ENCODE assay signal across 9 cellular contexts in the genomic region with DNA sequence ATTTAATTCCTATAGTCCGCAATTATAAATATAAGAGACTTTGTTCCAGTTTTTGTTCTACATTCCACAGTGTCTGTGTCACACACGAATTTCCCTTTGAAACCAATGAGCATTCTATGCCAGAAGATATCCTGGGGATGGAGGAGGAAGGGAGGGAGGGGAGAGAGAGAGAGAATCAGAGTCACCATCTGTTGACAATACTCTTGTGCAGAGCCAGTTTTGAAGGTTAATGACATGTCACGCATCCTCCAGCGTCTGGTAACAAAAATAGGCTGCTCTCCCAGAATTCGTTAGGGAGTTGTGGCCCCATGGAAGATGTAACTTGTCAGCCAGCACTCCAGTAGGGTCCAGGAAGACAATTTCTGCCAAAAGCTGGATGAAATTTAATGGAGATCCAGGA.
DNase-seq lines count a peak whose midpoint lies in the region; ATAC-seq and TF ChIP-seq lines count a peak whose summit lies in the region.
"Had no signal": no experiment of that assay in that cellular context is flagged by ENCODE, and none has a peak within 500 bp of the region (broad histone marks: within the 10 kb centered on the region; RNA-seq: fewer than 3 reads in every experiment).

No MANE protein-coding gene starts in this region.

- no peaks in the 10 kb centered on the region for H3K36me3 Mint-ChIP-seq in osteocyte (ENCODE audit: unreplicated experiment)
- no peaks in the 10 kb centered on the region for H3K36me3 Mint-ChIP-seq in stimulated activated effector memory CD8-positive, alpha-beta T cell treated with anti-CD3 and anti-CD28 coated beads, Interleukin-12 subunit alpha, Interleukin-12 subunit beta, amount 100 ng/mL, for 72 hours

- H3K4me1 Mint-ChIP-seq in osteocyte (ENCODE audit: unreplicated experiment) = peaks cover 58% of the 10 kb centered on the region
- peaks cover 15% of the 10 kb centered on the region for H3K4me1 Mint-ChIP-seq in stimulated activated effector memory CD8-positive, alpha-beta T cell treated with anti-CD3 and anti-CD28 coated beads, Interleukin-12 subunit alpha, Interleukin-12 subunit beta, amount 100 ng/mL, for 72 hours

- H3K9me3 Mint-ChIP-seq in osteocyte (ENCODE audit: unreplicated experiment) = no peaks in the 10 kb centered on the region
- H3K9me3 Mint-ChIP-seq in stimulated activated effector memory CD8-positive, alpha-beta T cell treated with anti-CD3 and anti-CD28 coated beads, Interleukin-12 subunit alpha, Interleukin-12 subunit beta, amount 100 ng/mL, for 72 hours = peaks cover 3% of the 10 kb centered on the region

- H3K27ac ChIP-seq in epithelial cell of prostate = peak overlapping the region; percentile 99

- H3K4me3 Mint-ChIP-seq in osteocyte (ENCODE audit: unreplicated experiment) = no peak overlapping the region
- no peak overlapping the region for H3K4me3 Mint-ChIP-seq in stimulated activated effector memory CD8-positive, alpha-beta T cell treated with anti-CD3 and anti-CD28 coated beads, Interleukin-12 subunit alpha, Interleukin-12 subunit beta, amount 100 ng/mL, for 72 hours

- TF ChIP-seq CTCF in osteocyte (IDR thresholded peaks at IDR 0.05) = no peak

- ATAC-seq in GM19023 (IDR thresholded peaks at IDR 0.05; ENCODE audit: unreplicated experiment) = no peak
- no peak for ATAC-seq in stimulated activated effector memory CD8-positive, alpha-beta T cell treated with anti-CD3 and anti-CD28 coated beads, Interleukin-12 subunit alpha, Interleukin-12 subunit beta, amount 100 ng/mL, for 72 hours
- no peak for ATAC-seq in HG03097 (IDR thresholded peaks at IDR 0.05; ENCODE audit: low FRiP score, unreplicated experiment)

- H3K27ac Mint-ChIP-seq in osteocyte (ENCODE audit: unreplicated experiment) = peak overlapping the region; percentile 89
- no peak overlapping the region for H3K27ac Mint-ChIP-seq in stimulated activated effector memory CD8-positive, alpha-beta T cell treated with anti-CD3 and anti-CD28 coated beads, Interleukin-12 subunit alpha, Interleukin-12 subunit beta, amount 100 ng/mL, for 72 hours

- peak; percentile 93 for DNase-seq in EH (ENCODE audit: low read depth)
- DNase-seq in NCI-H510A treated with DMSO at 0.1 percent for 48 hours (lab: John Stamatoyannopoulos, UW) = peak; percentile 82
- no peak for DNase-seq in epithelial cell of prostate (ENCODE audit: low read depth, low spot score)
- DNase-seq in osteocyte (ENCODE audit: extremely low spot score, unreplicated experiment) = no peak
- DNase-seq in stimulated activated effector memory CD8-positive, alpha-beta T cell treated with anti-CD3 and anti-CD28 coated beads, Interleukin-12 subunit alpha, Interleukin-12 subunit beta, amount 100 ng/mL, for 72 hours (ENCODE audit: low spot score in 2 of 2) = no peak
- DNase-seq in superior temporal gyrus (ENCODE audit: extremely low spot score) = no peak
- DNase-seq: nucleus accumbens had no signal

- H3K27me3 Mint-ChIP-seq in osteocyte (ENCODE audit: unreplicated experiment) = no peaks in the 10 kb centered on the region

Comparison
In these comparisons a context has a peak if more than half of its experiments do, and no peak if none do; other contexts are left out.
1. DNase-seq: peak in EH (single experiment) and NCI-H510A treated with DMSO at 0.1 percent for 48 hours (single experiment); none in epithelial cell of prostate (single experiment), osteocyte (single experiment), stimulated activated effector memory CD8-positive, alpha-beta T cell treated with anti-CD3 and anti-CD28 coated beads, Interleukin-12 subunit alpha, Interleukin-12 subunit beta, amount 100 ng/mL, for 72 hours (0 of 2) and superior temporal gyrus (single experiment).